ENCODE assay signal across 8 cellular contexts in the genomic region with DNA sequence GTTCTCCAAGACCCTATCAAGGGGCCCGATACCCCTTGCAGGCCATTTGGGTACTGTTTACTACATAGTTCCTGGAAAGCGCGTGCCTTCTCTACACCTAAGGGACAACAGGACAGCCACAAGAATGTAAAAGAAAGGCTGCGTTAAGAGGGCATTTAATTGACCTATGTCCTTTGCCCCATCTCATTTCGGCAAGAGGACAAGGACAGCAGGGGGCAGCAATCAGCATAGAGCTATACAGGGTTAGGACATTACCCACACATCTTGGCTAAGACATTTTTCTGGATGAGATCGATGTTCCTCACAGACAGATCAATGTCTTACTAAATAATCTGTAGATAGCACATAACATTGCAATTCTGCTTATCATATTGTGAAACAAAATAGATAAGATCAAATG. TPM values are rescaled to one million over a fixed set of nuclear protein-coding genes. Genes with fewer than 3 reads are reported as not detected.
DNase-seq lines count a peak whose midpoint lies in the region; ATAC-seq, FAIRE-seq and TF ChIP-seq lines count a peak whose summit lies in the region.

No MANE protein-coding gene starts in this region.

- H3K4me1 ChIP-seq in H1 (replicated peaks in 1 of 4; ENCODE audit: control insufficient read depth in 3 of 4, insufficient read depth in 4 of 4, low read length in 3 of 4) = peaks cover 0 to 4% (median 2%) of the 10 kb centered on the region in 4 experiments; a peak in 1 of 7 replicates

- no peak overlapping the region for H4K5ac ChIP-seq in H1 (ENCODE audit: insufficient read length, low read depth, low read length)

- ATAC-seq in sciatic nerve (no peak), HG03432 (IDR thresholded peaks at IDR 0.05; ENCODE audit: unreplicated experiment) (no peak)

- H2BK15ac ChIP-seq in H1 (ENCODE audit: low read length) = no peak overlapping the region

- H2BK12ac ChIP-seq in H1 (ENCODE audit: low read depth, low read length) = peak overlapping the region; percentile 4; the same call in 1 of the 2 replicates

- peak; percentile 57 for FAIRE-seq in H1 (lab: Jason Lieb, UNC)

- 75% methylated on average over 6 of the region's 6 CpGs; no CpG with 5 or more reads in 1 of the 2 experiments for WGBS in H1 (ENCODE audit: extremely low coverage in 1 of 2, insufficient coverage in 1 of 2, insufficient read length in 1 of 2, insufficient replicate concordance in 2 of 2, low coverage in 1 of 2, low lambda C conversion rate in 2 of 2, missing lambda C conversion rate in 1 of 2), 2 experiments

- TF ChIP-seq EP300 in H1 (IDR thresholded peaks at IDR 0.05; ENCODE audit: borderline replicate concordance in 1 of 2, low read depth in 2 of 2, low read length in 2 of 2) = no peak

- H3K27ac ChIP-seq in H1 (ENCODE audit: low read depth, low read length) = no peak overlapping the region

- POLR2A ChIA-PET in H1 (lab: Charles Lee; ENCODE audit: partially characterized antibody) = no interaction called here

- no peak overlapping the region for H2BK20ac ChIP-seq in H1 (ENCODE audit: low read length)

- no peak overlapping the region for H2BK5ac ChIP-seq in H1 (ENCODE audit: low read depth, low read length)

- H3K27me3 ChIP-seq in H1 (replicated peaks in 1 of 4; ENCODE audit: control insufficient read depth in 3 of 4, extremely low read depth in 1 of 4, insufficient read depth in 3 of 4, low read length in 3 of 4) = no peaks in the 10 kb centered on the region

- no peaks in the 10 kb centered on the region for H3K79me1 ChIP-seq in H1 (ENCODE audit: low read depth, low read length)

- H3K18ac ChIP-seq in H1 (ENCODE audit: extremely low read depth, low read length) = no peak overlapping the region

- H3K4me3 ChIP-seq in WI38 (ENCODE audit: low read depth, low read length) (no peak overlapping the region), H1 (ENCODE audit: extremely low read depth in 1 of 4, insufficient read depth in 2 of 4, low read depth in 3 of 4, low read length in 4 of 4) (no peak overlapping the region)

- H4K20me1 ChIP-seq in H1 (replicated peaks in 1 of 2; ENCODE audit: control insufficient read depth in 1 of 2, insufficient read depth in 2 of 2, low read length in 2 of 2) = no peaks in the 10 kb centered on the region

- TF ChIP-seq POLR2A in H1 (IDR thresholded peaks at IDR 0.05; ENCODE audit: control extremely low read depth in 1 of 2, low read depth in 2 of 2, low read length in 2 of 2) = no peak

- DNase-seq in DMS53 (lab: John Stamatoyannopoulos, UW) (peak; percentile 74), HuH-7.5 (ENCODE audit: low spot score) (peak; percentile 35), H1 (ENCODE audit: low read depth in 1 of 2, low spot score in 2 of 2) (peak in 1 of 2 experiments; percentile 73), NCI-H2107 (lab: John Stamatoyannopoulos, UW) (no peak), sciatic nerve (ENCODE audit: low spot score) (no peak)
- DNase-seq in stimulated activated CD4-positive, alpha-beta T cell treated with anti-CD3 and anti-CD28 coated beads, Interleukin-12 subunit alpha, Interleukin-12 subunit beta, amount 100 ng/mL, for 24 hours (ENCODE audit: low read depth in 2 of 2) = peak; percentile 2 to 39

- CTCF ChIA-PET in H1 (lab: Charles Lee; ENCODE audit: partially characterized antibody) = interaction anchor here (0.6 to 2.0 kb wide), 4 partner anchors 8 to 135 kb away, joined by 3 to 5 read pairs (median 3); no protein-coding TSS in a partner anchor

- H3K23ac ChIP-seq in H1 (ENCODE audit: insufficient read length) = no peak overlapping the region

- no peak overlapping the region for H3K4me2 ChIP-seq in H1 (ENCODE audit: insufficient read depth in 1 of 2, low read depth in 2 of 2, low read length in 2 of 2)

- no peak overlapping the region for H4K8ac ChIP-seq in H1 (ENCODE audit: extremely low read depth, insufficient read depth, low read length)

- intact Hi-C loops in sciatic nerve (cut with DNase I) = no loop called here

- no peak overlapping the region for H2BK120ac ChIP-seq in H1 (replicated peaks; ENCODE audit: low read depth, low read length)

- no peak overlapping the region for H3K56ac ChIP-seq in H1 (replicated peaks; ENCODE audit: insufficient read length, low read depth, low read length)

- H3K14ac ChIP-seq in H1 (ENCODE audit: insufficient read length) = no peak overlapping the region

- TF ChIP-seq CTCF in WI38 (IDR thresholded peaks at IDR 0.05; ENCODE audit: low read depth, low read length) = peak; percentile 24; the same call in 1 of the 2 replicates
- peak; percentile 25 to 69 (median 33); a peak in 3 of 4 replicates for TF ChIP-seq CTCF in H1 (IDR thresholded peaks at IDR 0.05; ENCODE audit: control extremely low read depth in 1 of 3, insufficient read depth in 1 of 3, low read depth in 1 of 3, low read length in 3 of 3)

- no peak overlapping the region for H3K9ac ChIP-seq in H1 (replicated peaks in 1 of 4; ENCODE audit: extremely low read depth in 1 of 4, low read depth in 3 of 4, low read length in 3 of 4)

- no peak overlapping the region for H3K4ac ChIP-seq in H1 (replicated peaks; ENCODE audit: insufficient read length, low read depth, low read length)

- H2AK5ac ChIP-seq in H1 (ENCODE audit: low read depth, low read length) = no peak overlapping the region

- H3K79me2 ChIP-seq in H1 (ENCODE audit: control insufficient read depth in 1 of 2, insufficient read depth in 2 of 2, low read length in 2 of 2) = no peaks in the 10 kb centered on the region

- no peaks in the 10 kb centered on the region for H3K9me3 ChIP-seq in H1 (ENCODE audit: insufficient read depth in 2 of 2, low read depth in 1 of 2, low read length in 1 of 2)

- H3K23me2 ChIP-seq in H1 (ENCODE audit: low read depth, low read length) = no peaks in the 10 kb centered on the region

- H3K36me3 ChIP-seq in H1 (ENCODE audit: control insufficient read depth in 2 of 4, insufficient read depth in 4 of 4, low read length in 3 of 4) = no peaks in the 10 kb centered on the region

- peak; percentile 47 to 63 for TF ChIP-seq RAD21 in H1 (IDR thresholded peaks at IDR 0.05 in 1 of 2, conservative IDR thresholded peaks at IDR 0.05 in 1 of 2; ENCODE audit: low read depth in 2 of 2, low read length in 2 of 2)

- H4K91ac ChIP-seq in H1 (replicated peaks; ENCODE audit: insufficient read length, low read length) = no peak overlapping the region

- no peak overlapping the region for H2AFZ ChIP-seq in H1 (ENCODE audit: low read length)

TF ChIP-seq in H1, 55 proteins besides CTCF, POLR2A, EP300 and RAD21:
- TF ChIP-seq TAF1 (IDR thresholded peaks at IDR 0.05; ENCODE audit: low read depth, low read length) = no peak
- no peak for TF ChIP-seq ASH2L (IDR thresholded peaks at IDR 0.05; ENCODE audit: low read length)
- no peak for TF ChIP-seq KDM4A (IDR thresholded peaks at IDR 0.05; ENCODE audit: low read depth, low read length, severe bottlenecking)
- no peak for TF ChIP-seq NANOG (IDR thresholded peaks at IDR 0.05; ENCODE audit: insufficient read depth, low read depth, low read length, poor library complexity, severe bottlenecking)
- no peak for TF ChIP-seq EZH2 (IDR thresholded peaks at IDR 0.05; ENCODE audit: low read depth, low read length, severe bottlenecking)
- TF ChIP-seq RFX5 (IDR thresholded peaks at IDR 0.05; ENCODE audit: borderline replicate concordance, low read depth, low read length) = no peak
- TF ChIP-seq PHF8 (conservative IDR thresholded peaks at IDR 0.05; ENCODE audit: low read depth, low read length) = no peak
- TF ChIP-seq, protein P1, sequence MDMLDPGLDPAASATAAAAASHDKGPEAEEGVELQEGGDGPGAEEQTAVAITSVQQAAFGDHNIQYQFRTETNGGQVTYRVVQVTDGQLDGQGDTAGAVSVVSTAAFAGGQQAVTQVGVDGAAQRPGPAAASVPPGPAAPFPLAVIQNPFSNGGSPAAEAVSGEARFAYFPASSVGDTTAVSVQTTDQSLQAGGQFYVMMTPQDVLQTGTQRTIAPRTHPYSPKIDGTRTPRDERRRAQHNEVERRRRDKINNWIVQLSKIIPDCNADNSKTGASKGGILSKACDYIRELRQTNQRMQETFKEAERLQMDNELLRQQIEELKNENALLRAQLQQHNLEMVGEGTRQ (IDR thresholded peaks at IDR 0.05; ENCODE audit: low read length) = no peak
- TF ChIP-seq KDM1A (IDR thresholded peaks at IDR 0.05; ENCODE audit: borderline replicate concordance, low read length) = no peak
- TF ChIP-seq HDAC2 (IDR thresholded peaks at IDR 0.05; ENCODE audit: borderline replicate concordance in 1 of 2, low read depth in 2 of 2, low read length in 2 of 2) = no peak
- TF ChIP-seq POLR2AphosphoS5 (IDR thresholded peaks at IDR 0.05; ENCODE audit: low read depth, low read length) = no peak
- TF ChIP-seq CHD2 (IDR thresholded peaks at IDR 0.05; ENCODE audit: low read length) = no peak
- TF ChIP-seq JUND (IDR thresholded peaks at IDR 0.05; ENCODE audit: low read length) = no peak
- TF ChIP-seq GABPA (IDR thresholded peaks at IDR 0.05; ENCODE audit: borderline replicate concordance, insufficient read depth, low read length) = no peak
- TF ChIP-seq ZNF274 (IDR thresholded peaks at IDR 0.05; ENCODE audit: borderline replicate concordance, extremely low read depth, low read length) = no peak
- no peak for TF ChIP-seq MAFK (IDR thresholded peaks at IDR 0.05; ENCODE audit: low read depth, low read length)
- no peak for TF ChIP-seq SIRT6 (IDR thresholded peaks at IDR 0.05; ENCODE audit: low read length)

RNA-seq across cellular contexts. Expression of a gene that starts 41.2 kb away (rescaled TPM):
- 0.65 and 0.71 TPM in 2 replicates for total RNA-seq in H1 (2021; fragmentation: NEBNext Ultra II Directional; extraction: Animal tissue kit (Norgen Biotek cat#: 25700))
- polyA plus RNA-seq in H1 (2011; rRNA removed) = 0.19 and 0.44 TPM in 2 replicates
- 0.58 TPM for polyA plus RNA-seq in H1 (2011; cell fraction: cytosol; rRNA removed)
- polyA plus RNA-seq in H1 (2011; cell fraction: nucleus; rRNA removed) = 0.43 TPM
- polyA plus RNA-seq in H1 (2012, experiment 1 of 2) = 0.45 to 0.84 TPM (median 0.53 TPM) in 4 replicates
- polyA plus RNA-seq in H1 (2012, experiment 2 of 2) = not detected
- polyA plus RNA-seq in H1 (2013, experiment 1 of 2) = 0.49 TPM
- polyA plus RNA-seq in H1 (2013, experiment 2 of 2) = 0.46 TPM
- polyA minus RNA-seq in H1 (2011; rRNA and poly(A)+ RNA removed) = 0.63 and 1.0 TPM in 2 replicates
- polyA minus RNA-seq in H1 (2011; cell fraction: cytosol; rRNA and poly(A)+ RNA removed) = 0.66 TPM
- polyA minus RNA-seq in H1 (2011; cell fraction: nucleus; rRNA and poly(A)+ RNA removed) = 0.80 TPM
- 0.22 TPM for total RNA-seq in sciatic nerve

Comparison
In these comparisons a context has a peak if more than half of its experiments do, and no peak if none do; other contexts are left out.
1. DNase-seq: peak in DMS53 (single experiment), HuH-7.5 (single experiment) and stimulated activated CD4-positive, alpha-beta T cell treated with anti-CD3 and anti-CD28 coated beads, Interleukin-12 subunit alpha, Interleukin-12 subunit beta, amount 100 ng/mL, for 24 hours (2 of 2); none in NCI-H2107 (single experiment) and sciatic nerve (single experiment).